In genomic region chr16:87438611-87438985, GRCh38 we compare ENCODE assay signal across 24 cellular contexts.
"Had no signal": no experiment of that assay in that cellular context is flagged by ENCODE, and none has a peak within 500 bp of the region (broad histone marks: within the 10 kb centered on the region; RNA-seq: fewer than 3 reads in every experiment).

No MANE protein-coding gene starts in this region.

- DNase-seq: effector CD4-positive, alpha-beta T cell; endodermal cell; erythroblast; foreskin keratinocyte; left colon; left ventricle myocardium superior; mesendoderm; naive B cell; occipital lobe; retina; right lobe of liver; spleen; stimulated activated CD4-positive, alpha-beta T cell treated with anti-CD3 and anti-CD28 coated beads, Interleukin-15, amount 100 ng/mL, for 24 hours; stimulated activated CD4-positive, alpha-beta T cell treated with anti-CD3 and anti-CD28 coated beads, Interleukin-1b, Interleukin-23, amount 100 ng/mL, for 48 hours; stimulated activated CD4-positive, alpha-beta T cell treated with anti-CD3 and anti-CD28 coated beads, Interleukin-4, amount 100 ng/mL, for 24 hours; testis; transverse colon had no signal

- H3K36me3 Mint-ChIP-seq: naive B cell had no signal

- H3K9me3 Mint-ChIP-seq: naive B cell; stimulated activated memory B cell treated with anti-CD40 and anti-IgM and Interleukin-4, amounts not matched to agents 10 μg/mL and 1 μg/mL and 100 μg/mL, for 72 hours; stimulated activated naive CD8-positive, alpha-beta T cell treated with anti-CD3 and anti-CD28 coated beads, Interleukin-15, Interleukin-2, amounts not matched to agents 100 ng/mL and 50 ng/mL, for 24 hours had no signal

- H3K4me3 ChIP-seq: coronary artery, lung, psoas muscle, right lobe of liver, spleen, testis, transverse colon had no signal

- H3K27me3 ChIP-seq: foreskin keratinocyte, right lobe of liver, testis, transverse colon had no signal

- H3K4me1 ChIP-seq: parathyroid adenoma had no signal

- H3K27ac Mint-ChIP-seq: endodermal cell; naive B cell; nephron; stimulated activated memory B cell treated with anti-CD40 and anti-IgM and Interleukin-4, amounts not matched to agents 10 μg/mL and 1 μg/mL and 100 μg/mL, for 72 hours; stimulated activated naive CD8-positive, alpha-beta T cell treated with anti-CD3 and anti-CD28 coated beads, Interleukin-15, Interleukin-2, amounts not matched to agents 100 ng/mL and 50 ng/mL, for 24 hours had no signal

- H3K27me3 Mint-ChIP-seq: naive B cell; stimulated activated memory B cell treated with anti-CD40 and anti-IgM and Interleukin-4, amounts not matched to agents 10 μg/mL and 1 μg/mL and 100 μg/mL, for 72 hours; stimulated activated naive CD8-positive, alpha-beta T cell treated with anti-CD3 and anti-CD28 coated beads, Interleukin-15, Interleukin-2, amounts not matched to agents 100 ng/mL and 50 ng/mL, for 24 hours had no signal

- H2AFZ ChIP-seq: parathyroid adenoma had no signal

- H3K36me3 ChIP-seq: right lobe of liver, transverse colon had no signal

- H3K27ac ChIP-seq: coronary artery, foreskin keratinocyte, parathyroid adenoma, psoas muscle, right lobe of liver, spleen, testis, transverse colon had no signal

- H3K9me3 ChIP-seq: right lobe of liver, testis, transverse colon had no signal

- H3K4me3 Mint-ChIP-seq: endodermal cell; naive B cell; nephron; stimulated activated memory B cell treated with anti-CD40 and anti-IgM and Interleukin-4, amounts not matched to agents 10 μg/mL and 1 μg/mL and 100 μg/mL, for 72 hours; stimulated activated naive CD8-positive, alpha-beta T cell treated with anti-CD3 and anti-CD28 coated beads, Interleukin-15, Interleukin-2, amounts not matched to agents 100 ng/mL and 50 ng/mL, for 24 hours had no signal

- ATAC-seq: foreskin keratinocyte; left ventricle myocardium superior; psoas muscle; right lobe of liver; stimulated activated memory B cell treated with anti-CD40 and anti-IgM and Interleukin-4, amounts not matched to agents 10 μg/mL and 1 μg/mL and 100 μg/mL, for 72 hours had no signal
